Comparison of ENCODE assay signal across 1 cellular context in the genomic region with DNA sequence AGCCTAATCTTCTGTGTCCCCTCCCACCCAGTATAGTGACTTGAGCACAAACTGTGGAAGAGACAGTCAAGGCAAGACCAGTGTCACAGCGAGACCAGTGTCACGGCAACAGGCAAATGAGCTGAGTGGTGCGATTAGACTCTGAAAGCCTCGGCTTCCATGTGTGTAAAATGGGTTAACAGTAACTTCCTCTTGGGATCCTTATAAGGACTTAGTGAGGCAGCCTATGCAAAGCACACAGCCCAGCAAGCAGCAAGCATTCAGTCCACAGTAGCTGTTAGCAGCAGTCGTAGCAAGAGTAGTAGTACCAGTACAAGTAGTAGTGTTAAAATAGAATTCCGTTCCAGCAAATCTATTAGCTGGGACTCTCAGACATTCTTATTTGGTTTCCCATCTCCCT.
TF ChIP-seq lines count a peak whose summit lies in the region.

No MANE protein-coding gene starts in this region.

TF ChIP-seq in GM23338, 12 proteins besides CTCF, POLR2A, EP300 and RAD21 (continued from another document):
- TF ChIP-seq, protein P1, sequence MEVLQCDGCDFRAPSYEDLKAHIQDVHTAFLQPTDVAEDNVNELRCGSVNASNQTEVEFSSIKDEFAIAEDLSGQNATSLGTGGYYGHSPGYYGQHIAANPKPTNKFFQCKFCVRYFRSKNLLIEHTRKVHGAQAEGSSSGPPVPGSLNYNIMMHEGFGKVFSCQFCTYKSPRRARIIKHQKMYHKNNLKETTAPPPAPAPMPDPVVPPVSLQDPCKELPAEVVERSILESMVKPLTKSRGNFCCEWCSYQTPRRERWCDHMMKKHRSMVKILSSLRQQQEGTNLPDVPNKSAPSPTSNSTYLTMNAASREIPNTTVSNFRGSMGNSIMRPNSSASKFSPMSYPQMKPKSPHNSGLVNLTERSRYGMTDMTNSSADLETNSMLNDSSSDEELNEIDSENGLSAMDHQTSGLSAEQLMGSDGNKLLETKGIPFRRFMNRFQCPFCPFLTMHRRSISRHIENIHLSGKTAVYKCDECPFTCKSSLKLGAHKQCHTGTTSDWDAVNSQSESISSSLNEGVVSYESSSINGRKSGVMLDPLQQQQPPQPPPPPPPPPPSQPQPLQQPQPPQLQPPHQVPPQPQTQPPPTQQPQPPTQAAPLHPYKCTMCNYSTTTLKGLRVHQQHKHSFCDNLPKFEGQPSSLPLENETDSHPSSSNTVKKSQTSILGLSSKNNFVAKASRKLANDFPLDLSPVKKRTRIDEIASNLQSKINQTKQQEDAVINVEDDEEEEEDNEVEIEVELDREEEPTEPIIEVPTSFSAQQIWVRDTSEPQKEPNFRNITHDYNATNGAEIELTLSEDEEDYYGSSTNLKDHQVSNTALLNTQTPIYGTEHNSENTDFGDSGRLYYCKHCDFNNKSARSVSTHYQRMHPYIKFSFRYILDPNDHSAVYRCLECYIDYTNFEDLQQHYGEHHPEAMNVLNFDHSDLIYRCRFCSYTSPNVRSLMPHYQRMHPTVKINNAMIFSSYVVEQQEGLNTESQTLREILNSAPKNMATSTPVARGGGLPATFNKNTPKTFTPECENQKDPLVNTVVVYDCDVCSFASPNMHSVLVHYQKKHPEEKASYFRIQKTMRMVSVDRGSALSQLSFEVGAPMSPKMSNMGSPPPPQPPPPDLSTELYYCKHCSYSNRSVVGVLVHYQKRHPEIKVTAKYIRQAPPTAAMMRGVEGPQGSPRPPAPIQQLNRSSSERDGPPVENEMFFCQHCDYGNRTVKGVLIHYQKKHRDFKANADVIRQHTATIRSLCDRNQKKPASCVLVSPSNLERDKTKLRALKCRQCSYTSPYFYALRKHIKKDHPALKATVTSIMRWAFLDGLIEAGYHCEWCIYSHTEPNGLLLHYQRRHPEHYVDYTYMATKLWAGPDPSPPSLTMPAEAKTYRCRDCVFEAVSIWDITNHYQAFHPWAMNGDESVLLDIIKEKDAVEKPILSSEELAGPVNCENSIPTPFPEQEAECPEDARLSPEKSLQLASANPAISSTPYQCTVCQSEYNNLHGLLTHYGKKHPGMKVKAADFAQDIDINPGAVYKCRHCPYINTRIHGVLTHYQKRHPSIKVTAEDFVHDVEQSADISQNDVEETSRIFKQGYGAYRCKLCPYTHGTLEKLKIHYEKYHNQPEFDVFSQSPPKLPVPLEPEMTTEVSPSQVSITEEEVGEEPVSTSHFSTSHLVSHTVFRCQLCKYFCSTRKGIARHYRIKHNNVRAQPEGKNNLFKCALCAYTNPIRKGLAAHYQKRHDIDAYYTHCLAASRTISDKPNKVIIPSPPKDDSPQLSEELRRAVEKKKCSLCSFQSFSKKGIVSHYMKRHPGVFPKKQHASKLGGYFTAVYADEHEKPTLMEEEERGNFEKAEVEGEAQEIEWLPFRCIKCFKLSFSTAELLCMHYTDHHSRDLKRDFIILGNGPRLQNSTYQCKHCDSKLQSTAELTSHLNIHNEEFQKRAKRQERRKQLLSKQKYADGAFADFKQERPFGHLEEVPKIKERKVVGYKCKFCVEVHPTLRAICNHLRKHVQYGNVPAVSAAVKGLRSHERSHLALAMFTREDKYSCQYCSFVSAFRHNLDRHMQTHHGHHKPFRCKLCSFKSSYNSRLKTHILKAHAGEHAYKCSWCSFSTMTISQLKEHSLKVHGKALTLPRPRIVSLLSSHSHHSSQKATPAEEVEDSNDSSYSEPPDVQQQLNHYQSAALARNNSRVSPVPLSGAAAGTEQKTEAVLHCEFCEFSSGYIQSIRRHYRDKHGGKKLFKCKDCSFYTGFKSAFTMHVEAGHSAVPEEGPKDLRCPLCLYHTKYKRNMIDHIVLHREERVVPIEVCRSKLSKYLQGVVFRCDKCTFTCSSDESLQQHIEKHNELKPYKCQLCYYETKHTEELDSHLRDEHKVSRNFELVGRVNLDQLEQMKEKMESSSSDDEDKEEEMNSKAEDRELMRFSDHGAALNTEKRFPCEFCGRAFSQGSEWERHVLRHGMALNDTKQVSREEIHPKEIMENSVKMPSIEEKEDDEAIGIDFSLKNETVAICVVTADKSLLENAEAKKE (CRISPR knock-in tag; IDR thresholded peaks at IDR 0.05): no peak
